In genomic region chr15:84653910-84654688, GRCh38 we compare ENCODE assay signal across 1 cellular context.
A peak's percentile ranks its signal among the peaks of the same experiment; 100 is the strongest.
TF ChIP-seq lines count a peak whose summit lies in the region.

Gene WDR73, minus strand, starts transcription at chr15:84654283. Its CDS starts 9 bp downstream, at chr15:84654274.

TF ChIP-seq in K562, 482 proteins besides CTCF, POLR2A, EP300 and RAD21 (continued from another document):
- TF ChIP-seq, protein P1, sequence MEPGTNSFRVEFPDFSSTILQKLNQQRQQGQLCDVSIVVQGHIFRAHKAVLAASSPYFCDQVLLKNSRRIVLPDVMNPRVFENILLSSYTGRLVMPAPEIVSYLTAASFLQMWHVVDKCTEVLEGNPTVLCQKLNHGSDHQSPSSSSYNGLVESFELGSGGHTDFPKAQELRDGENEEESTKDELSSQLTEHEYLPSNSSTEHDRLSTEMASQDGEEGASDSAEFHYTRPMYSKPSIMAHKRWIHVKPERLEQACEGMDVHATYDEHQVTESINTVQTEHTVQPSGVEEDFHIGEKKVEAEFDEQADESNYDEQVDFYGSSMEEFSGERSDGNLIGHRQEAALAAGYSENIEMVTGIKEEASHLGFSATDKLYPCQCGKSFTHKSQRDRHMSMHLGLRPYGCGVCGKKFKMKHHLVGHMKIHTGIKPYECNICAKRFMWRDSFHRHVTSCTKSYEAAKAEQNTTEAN (CRISPR knock-in tag; IDR thresholded peaks at IDR 0.05), result 0 out of 2 replicates have a peak, but pooled peaks have one; percentile 43
- TF ChIP-seq, protein P2, sequence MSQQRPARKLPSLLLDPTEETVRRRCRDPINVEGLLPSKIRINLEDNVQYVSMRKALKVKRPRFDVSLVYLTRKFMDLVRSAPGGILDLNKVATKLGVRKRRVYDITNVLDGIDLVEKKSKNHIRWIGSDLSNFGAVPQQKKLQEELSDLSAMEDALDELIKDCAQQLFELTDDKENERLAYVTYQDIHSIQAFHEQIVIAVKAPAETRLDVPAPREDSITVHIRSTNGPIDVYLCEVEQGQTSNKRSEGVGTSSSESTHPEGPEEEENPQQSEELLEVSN (IDR thresholded peaks at IDR 0.05; ENCODE audit: borderline replicate concordance in 1 of 2, extremely low read depth in 1 of 2, insufficient read depth in 1 of 2, insufficient read length in 1 of 2, low read depth in 1 of 2, low read length in 1 of 2, poor library complexity in 1 of 2, severe bottlenecking in 1 of 2), result peak in 1 of 2 experiments; percentile 1
- peak; percentile 62 for TF ChIP-seq ETV5 (CRISPR knock-in tag; IDR thresholded peaks at IDR 0.05; ENCODE audit: low read depth)
- TF ChIP-seq, protein P3, sequence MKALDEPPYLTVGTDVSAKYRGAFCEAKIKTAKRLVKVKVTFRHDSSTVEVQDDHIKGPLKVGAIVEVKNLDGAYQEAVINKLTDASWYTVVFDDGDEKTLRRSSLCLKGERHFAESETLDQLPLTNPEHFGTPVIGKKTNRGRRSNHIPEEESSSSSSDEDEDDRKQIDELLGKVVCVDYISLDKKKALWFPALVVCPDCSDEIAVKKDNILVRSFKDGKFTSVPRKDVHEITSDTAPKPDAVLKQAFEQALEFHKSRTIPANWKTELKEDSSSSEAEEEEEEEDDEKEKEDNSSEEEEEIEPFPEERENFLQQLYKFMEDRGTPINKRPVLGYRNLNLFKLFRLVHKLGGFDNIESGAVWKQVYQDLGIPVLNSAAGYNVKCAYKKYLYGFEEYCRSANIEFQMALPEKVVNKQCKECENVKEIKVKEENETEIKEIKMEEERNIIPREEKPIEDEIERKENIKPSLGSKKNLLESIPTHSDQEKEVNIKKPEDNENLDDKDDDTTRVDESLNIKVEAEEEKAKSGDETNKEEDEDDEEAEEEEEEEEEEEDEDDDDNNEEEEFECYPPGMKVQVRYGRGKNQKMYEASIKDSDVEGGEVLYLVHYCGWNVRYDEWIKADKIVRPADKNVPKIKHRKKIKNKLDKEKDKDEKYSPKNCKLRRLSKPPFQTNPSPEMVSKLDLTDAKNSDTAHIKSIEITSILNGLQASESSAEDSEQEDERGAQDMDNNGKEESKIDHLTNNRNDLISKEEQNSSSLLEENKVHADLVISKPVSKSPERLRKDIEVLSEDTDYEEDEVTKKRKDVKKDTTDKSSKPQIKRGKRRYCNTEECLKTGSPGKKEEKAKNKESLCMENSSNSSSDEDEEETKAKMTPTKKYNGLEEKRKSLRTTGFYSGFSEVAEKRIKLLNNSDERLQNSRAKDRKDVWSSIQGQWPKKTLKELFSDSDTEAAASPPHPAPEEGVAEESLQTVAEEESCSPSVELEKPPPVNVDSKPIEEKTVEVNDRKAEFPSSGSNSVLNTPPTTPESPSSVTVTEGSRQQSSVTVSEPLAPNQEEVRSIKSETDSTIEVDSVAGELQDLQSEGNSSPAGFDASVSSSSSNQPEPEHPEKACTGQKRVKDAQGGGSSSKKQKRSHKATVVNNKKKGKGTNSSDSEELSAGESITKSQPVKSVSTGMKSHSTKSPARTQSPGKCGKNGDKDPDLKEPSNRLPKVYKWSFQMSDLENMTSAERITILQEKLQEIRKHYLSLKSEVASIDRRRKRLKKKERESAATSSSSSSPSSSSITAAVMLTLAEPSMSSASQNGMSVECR (CRISPR knock-in tag; IDR thresholded peaks at IDR 0.05), result peak; percentile 96
- peak; percentile 30; the same call in 1 of the 2 replicates for TF ChIP-seq ZNF766 (CRISPR knock-in tag; conservative IDR thresholded peaks at IDR 0.05)
- peak; percentile 85 for TF ChIP-seq HMGN3 (IDR thresholded peaks at IDR 0.05; ENCODE audit: borderline replicate concordance, extremely low read depth, insufficient read length, low read depth, low read length)
- TF ChIP-seq NBN (IDR thresholded peaks at IDR 0.05; ENCODE audit: low read depth), result no peak
- no peak for TF ChIP-seq EZH2 (IDR thresholded peaks at IDR 0.05; ENCODE audit: borderline replicate concordance, low read depth, low read length)
- TF ChIP-seq, protein P4, sequence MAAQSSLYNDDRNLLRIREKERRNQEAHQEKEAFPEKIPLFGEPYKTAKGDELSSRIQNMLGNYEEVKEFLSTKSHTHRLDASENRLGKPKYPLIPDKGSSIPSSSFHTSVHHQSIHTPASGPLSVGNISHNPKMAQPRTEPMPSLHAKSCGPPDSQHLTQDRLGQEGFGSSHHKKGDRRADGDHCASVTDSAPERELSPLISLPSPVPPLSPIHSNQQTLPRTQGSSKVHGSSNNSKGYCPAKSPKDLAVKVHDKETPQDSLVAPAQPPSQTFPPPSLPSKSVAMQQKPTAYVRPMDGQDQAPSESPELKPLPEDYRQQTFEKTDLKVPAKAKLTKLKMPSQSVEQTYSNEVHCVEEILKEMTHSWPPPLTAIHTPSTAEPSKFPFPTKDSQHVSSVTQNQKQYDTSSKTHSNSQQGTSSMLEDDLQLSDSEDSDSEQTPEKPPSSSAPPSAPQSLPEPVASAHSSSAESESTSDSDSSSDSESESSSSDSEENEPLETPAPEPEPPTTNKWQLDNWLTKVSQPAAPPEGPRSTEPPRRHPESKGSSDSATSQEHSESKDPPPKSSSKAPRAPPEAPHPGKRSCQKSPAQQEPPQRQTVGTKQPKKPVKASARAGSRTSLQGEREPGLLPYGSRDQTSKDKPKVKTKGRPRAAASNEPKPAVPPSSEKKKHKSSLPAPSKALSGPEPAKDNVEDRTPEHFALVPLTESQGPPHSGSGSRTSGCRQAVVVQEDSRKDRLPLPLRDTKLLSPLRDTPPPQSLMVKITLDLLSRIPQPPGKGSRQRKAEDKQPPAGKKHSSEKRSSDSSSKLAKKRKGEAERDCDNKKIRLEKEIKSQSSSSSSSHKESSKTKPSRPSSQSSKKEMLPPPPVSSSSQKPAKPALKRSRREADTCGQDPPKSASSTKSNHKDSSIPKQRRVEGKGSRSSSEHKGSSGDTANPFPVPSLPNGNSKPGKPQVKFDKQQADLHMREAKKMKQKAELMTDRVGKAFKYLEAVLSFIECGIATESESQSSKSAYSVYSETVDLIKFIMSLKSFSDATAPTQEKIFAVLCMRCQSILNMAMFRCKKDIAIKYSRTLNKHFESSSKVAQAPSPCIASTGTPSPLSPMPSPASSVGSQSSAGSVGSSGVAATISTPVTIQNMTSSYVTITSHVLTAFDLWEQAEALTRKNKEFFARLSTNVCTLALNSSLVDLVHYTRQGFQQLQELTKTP (IDR thresholded peaks at IDR 0.05; ENCODE audit: low read depth in 1 of 2, partially characterized antibody in 2 of 2), result peak in 1 of 2 experiments; percentile 21
- peak; percentile 93 to 94 for TF ChIP-seq SIN3A (IDR thresholded peaks at IDR 0.05; ENCODE audit: borderline replicate concordance in 2 of 2, control insufficient read depth in 1 of 2, low read depth in 2 of 2, low read length in 2 of 2)
- no peak for TF ChIP-seq PTBP1 (IDR thresholded peaks at IDR 0.05; ENCODE audit: low read depth, low read length)
- no peak for TF ChIP-seq NR4A1 (CRISPR knock-in tag; IDR thresholded peaks at IDR 0.05)
- 0 out of 2 replicates have a peak, but pooled peaks have one; percentile 18 for TF ChIP-seq NR4A1 (tag; IDR thresholded peaks at IDR 0.05)
